20 cellular contexts compared by ENCODE assay signal in genomic region chr3:24192469-24193056, GRCh38.
DNase-seq lines count a peak whose midpoint lies in the region; ATAC-seq and TF ChIP-seq lines count a peak whose summit lies in the region.
"Had no signal": no experiment of that assay in that cellular context is flagged by ENCODE, and none has a peak within 500 bp of the region (broad histone marks: within the 10 kb centered on the region; RNA-seq: fewer than 3 reads in every experiment).

No MANE protein-coding gene starts in this region.

- H3K27ac ChIP-seq in thoracic aorta: peak overlapping the region; percentile 1 to 33
- H3K27ac ChIP-seq: RWPE1 had no signal

- no peaks in the 10 kb centered on the region for H3K36me3 ChIP-seq in thoracic aorta

- H3K4me1 Mint-ChIP-seq in glutamatergic neuron (ENCODE audit: low read depth, unreplicated experiment): peaks cover 4% of the 10 kb centered on the region
- H3K4me1 Mint-ChIP-seq in activated T-cell treated with anti-CD3 and anti-CD28 coated beads, Interleukin-2, amount 50 U/mL, for 72 hours (ENCODE audit: low read depth): no peaks in the 10 kb centered on the region
- H3K4me1 Mint-ChIP-seq: CD4-positive, alpha-beta memory T cell; T-cell had no signal

- peak overlapping the region; percentile 41 for H3K27ac Mint-ChIP-seq in glutamatergic neuron (ENCODE audit: unreplicated experiment)
- no peak overlapping the region for H3K27ac Mint-ChIP-seq in activated T-cell treated with anti-CD3 and anti-CD28 coated beads, Interleukin-2, amount 50 U/mL, for 72 hours
- H3K27ac Mint-ChIP-seq: CD4-positive, alpha-beta memory T cell; T-cell had no signal

- H3K4me1 ChIP-seq in thoracic aorta (ENCODE audit: control insufficient read depth in 1 of 2, low read depth in 2 of 2): peaks cover 11 to 69% of the 10 kb centered on the region in 2 donors

- peak overlapping the region; percentile 23 for H3K4me3 ChIP-seq in thoracic aorta

- no peak overlapping the region for H3K4me3 Mint-ChIP-seq in glutamatergic neuron (ENCODE audit: unreplicated experiment)
- H3K4me3 Mint-ChIP-seq in activated T-cell treated with anti-CD3 and anti-CD28 coated beads, Interleukin-2, amount 50 U/mL, for 72 hours: no peak overlapping the region
- H3K4me3 Mint-ChIP-seq: CD4-positive, alpha-beta memory T cell; T-cell had no signal

- no peaks in the 10 kb centered on the region for H3K9me3 Mint-ChIP-seq in glutamatergic neuron (ENCODE audit: unreplicated experiment)
- no peaks in the 10 kb centered on the region for H3K9me3 Mint-ChIP-seq in activated T-cell treated with anti-CD3 and anti-CD28 coated beads, Interleukin-2, amount 50 U/mL, for 72 hours
- H3K9me3 Mint-ChIP-seq: CD4-positive, alpha-beta memory T cell; T-cell had no signal

- H3K27me3 ChIP-seq in thoracic aorta (replicated peaks; ENCODE audit: insufficient read depth): no peaks in the 10 kb centered on the region

- ATAC-seq in thoracic aorta (ENCODE audit: insufficient number of reproducible peaks, low FRiP score, low read depth): no peak
- ATAC-seq in activated T-cell treated with anti-CD3 and anti-CD28 coated beads, Interleukin-2, amount 50 U/mL, for 72 hours (replicated peaks in 1 of 2): no peak
- ATAC-seq: HCT116, PC-3, T-cell had no signal

- DNase-seq in NCI-H524 (lab: John Stamatoyannopoulos, UW) (peak; percentile 16 to 62), NCI-H524 treated with DMSO at 0.1 percent for 48 hours (lab: John Stamatoyannopoulos, UW) (no peak), NCI-H146 (lab: John Stamatoyannopoulos, UW) (peak; percentile 61), glutamatergic neuron (no peak), thoracic aorta (ENCODE audit: low spot score) (no peak), RKO (ENCODE audit: low spot score) (no peak)
- no peak for DNase-seq in activated T-cell treated with anti-CD3 and anti-CD28 coated beads, Interleukin-2, amount 50 U/mL, for 72 hours
- DNase-seq: Calu3; CD4-positive, alpha-beta memory T cell; GOT3; KG1; MV-4-11; NCI-H1436 treated with DMSO at 0.1 percent for 48 hours; NCI-H2081; NCI-H2227 treated with DMSO at 0.1 percent for 48 hours; PC-3; SIG-M5; T-cell had no signal

- TF ChIP-seq CTCF in glutamatergic neuron (IDR thresholded peaks at IDR 0.05; ENCODE audit: partially characterized antibody, unreplicated experiment): no peak
- no peak for TF ChIP-seq CTCF in thoracic aorta (IDR thresholded peaks at IDR 0.05)

- no peaks in the 10 kb centered on the region for H3K9me3 ChIP-seq in thoracic aorta

- peaks cover 2% of the 10 kb centered on the region for H3K27me3 Mint-ChIP-seq in glutamatergic neuron (ENCODE audit: unreplicated experiment)
- peaks cover 6% of the 10 kb centered on the region for H3K27me3 Mint-ChIP-seq in activated T-cell treated with anti-CD3 and anti-CD28 coated beads, Interleukin-2, amount 50 U/mL, for 72 hours (ENCODE audit: low read depth)

- no peaks in the 10 kb centered on the region for H3K36me3 Mint-ChIP-seq in glutamatergic neuron (ENCODE audit: unreplicated experiment)
- H3K36me3 Mint-ChIP-seq in activated T-cell treated with anti-CD3 and anti-CD28 coated beads, Interleukin-2, amount 50 U/mL, for 72 hours (ENCODE audit: insufficient read depth in 2 of 2): no peaks in the 10 kb centered on the region
- H3K36me3 Mint-ChIP-seq: CD4-positive, alpha-beta memory T cell; T-cell had no signal

Comparison
In these comparisons a context has a peak if more than half of its experiments do, and no peak if none do; other contexts are left out.
1. DNase-seq: peak in NCI-H524 (2 of 2) and NCI-H146 (single experiment); none in NCI-H524 treated with DMSO at 0.1 percent for 48 hours (single experiment), glutamatergic neuron (single experiment), thoracic aorta (single experiment), activated T-cell treated with anti-CD3 and anti-CD28 coated beads, Interleukin-2, amount 50 U/mL, for 72 hours (0 of 2) and RKO (single experiment).